Comparison of ENCODE assay signal across 1 cellular context in the genomic region with DNA sequence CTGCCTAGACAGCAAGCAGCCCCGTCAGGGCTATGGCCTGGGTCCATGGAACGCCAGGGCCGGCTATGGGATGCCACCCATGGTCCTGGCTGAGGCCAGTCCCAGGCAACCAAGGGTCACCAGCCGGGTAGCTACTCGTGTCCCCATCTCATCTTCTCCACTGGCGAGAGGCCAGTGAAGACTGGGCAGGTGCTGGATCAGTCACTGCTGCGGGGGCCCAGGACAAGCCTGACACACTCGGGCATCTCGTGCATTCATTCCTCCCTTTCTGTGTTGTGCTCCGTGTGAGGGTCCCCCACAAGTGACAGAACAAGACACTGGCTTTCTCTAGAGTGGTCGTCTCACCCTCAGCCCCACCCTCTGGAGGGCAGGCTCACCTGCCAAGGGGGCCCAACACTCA.
TF ChIP-seq lines count a peak whose summit lies in the region.

No MANE protein-coding gene starts in this region.

TF ChIP-seq in H1, 55 proteins besides CTCF, POLR2A, EP300 and RAD21:
- no peak for TF ChIP-seq GTF2F1 (IDR thresholded peaks at IDR 0.05; ENCODE audit: borderline replicate concordance, low read depth, low read length)
- TF ChIP-seq BACH1 (IDR thresholded peaks at IDR 0.05; ENCODE audit: low read length) = no peak
- no peak for TF ChIP-seq SIN3A (conservative IDR thresholded peaks at IDR 0.05 in 1 of 2, IDR thresholded peaks at IDR 0.05 in 1 of 2; ENCODE audit: low read depth in 1 of 2, low read length in 2 of 2)
- no peak for TF ChIP-seq CHD1 (IDR thresholded peaks at IDR 0.05; ENCODE audit: low read depth, low read length)
- no peak for TF ChIP-seq RFX5 (IDR thresholded peaks at IDR 0.05; ENCODE audit: borderline replicate concordance, low read depth, low read length)
- TF ChIP-seq CREB1 (IDR thresholded peaks at IDR 0.05) = no peak
- TF ChIP-seq HDAC6 (IDR thresholded peaks at IDR 0.05; ENCODE audit: low read depth, low read length) = no peak
- no peak for TF ChIP-seq FOSL1 (IDR thresholded peaks at IDR 0.05; ENCODE audit: insufficient read depth, low read depth, low read length)
- TF ChIP-seq JUND (IDR thresholded peaks at IDR 0.05; ENCODE audit: low read length) = no peak
- no peak for TF ChIP-seq RNF2 (IDR thresholded peaks at IDR 0.05; ENCODE audit: borderline replicate concordance, low read depth, low read length, missing control alignments, poor library complexity, severe bottlenecking)
- no peak for TF ChIP-seq NRF1 (IDR thresholded peaks at IDR 0.05; ENCODE audit: low read depth, low read length)
- no peak for TF ChIP-seq SP4 (IDR thresholded peaks at IDR 0.05; ENCODE audit: low read length)
- TF ChIP-seq CHD2 (IDR thresholded peaks at IDR 0.05; ENCODE audit: low read length) = no peak
- TF ChIP-seq ASH2L (IDR thresholded peaks at IDR 0.05; ENCODE audit: low read length) = no peak
- TF ChIP-seq POLR2AphosphoS5 (IDR thresholded peaks at IDR 0.05; ENCODE audit: low read depth, low read length) = no peak
- no peak for TF ChIP-seq SP1 (IDR thresholded peaks at IDR 0.05; ENCODE audit: low read depth, low read length)
- TF ChIP-seq TBP (IDR thresholded peaks at IDR 0.05; ENCODE audit: low read depth, low read length) = no peak
- no peak for TF ChIP-seq TAF7 (optimal IDR thresholded peaks at IDR 0.05; ENCODE audit: borderline replicate concordance, low read depth, low read length)
- TF ChIP-seq RXRA (IDR thresholded peaks at IDR 0.05; ENCODE audit: insufficient read depth, low read depth, low read length) = no peak
